Comparison of ENCODE assay signal across 1 cellular context in the genomic region with DNA sequence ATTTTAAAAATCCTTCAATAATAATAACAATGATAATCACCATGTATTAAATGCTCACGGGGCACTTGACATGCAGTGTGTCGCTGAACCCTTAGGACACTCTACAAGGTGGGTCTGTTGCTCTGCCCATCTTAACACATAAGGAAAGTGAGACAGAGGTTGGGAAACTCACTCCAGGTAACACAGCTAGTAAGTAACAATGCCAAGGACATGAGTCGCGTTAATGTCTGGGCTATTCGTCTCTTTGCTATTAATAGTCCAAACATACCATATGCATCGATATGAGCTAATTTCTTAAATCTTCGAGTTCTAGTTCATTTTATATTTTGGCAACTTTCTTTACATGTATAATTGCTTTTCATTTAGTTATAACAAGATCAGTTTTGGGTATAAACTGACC.
TF ChIP-seq lines count a peak whose summit lies in the region.

No MANE protein-coding gene starts in this region.

TF ChIP-seq in neural cell, 6 proteins besides CTCF, POLR2A, EP300 and RAD21 (continued from another document):
- TF ChIP-seq REST (IDR thresholded peaks at IDR 0.05; ENCODE audit: borderline replicate concordance), result no peak
TF ChIP-seq in neural cell: peak in this region for 0.
